In genomic region chr9:129665008-129665771, GRCh38 we compare ENCODE assay signal across 9 cellular contexts. TPM values are rescaled to one million over a fixed set of nuclear protein-coding genes. Genes with fewer than 3 reads are reported as not detected.
A peak's percentile ranks its signal among the peaks of the same experiment; 100 is the strongest.
DNase-seq lines count a peak whose midpoint lies in the region; ATAC-seq and TF ChIP-seq lines count a peak whose summit lies in the region.
"Had no signal": no experiment of that assay in that cellular context is flagged by ENCODE, and none has a peak within 500 bp of the region (broad histone marks: within the 10 kb centered on the region; RNA-seq: fewer than 3 reads in every experiment).

PRRX2 (plus strand) TSS chr9:129665647; CDS start chr9:129665868, 221 bp downstream.

- 0 to 1% (median 0%) methylated on average over 48 to 60 of the region's 60 CpGs for WGBS in heart left ventricle, 4 donors

- H3K4me3 ChIP-seq in heart left ventricle = peak within 1 kb of the TSS in 11 of 12 donors; percentile 16 to 56 (median 45)
- H3K4me3 ChIP-seq in skin epidermis = peak within 1 kb of the TSS; percentile 30 to 57 (median 42)

- no peaks in the 10 kb centered on the region for H3K36me3 ChIP-seq in heart left ventricle

- peaks cover 3 to 39% (median 16%) of the 10 kb centered on the region in 9 donors for H3K27me3 ChIP-seq in heart left ventricle

- no peak for TF ChIP-seq POLR2A in heart left ventricle (IDR thresholded peaks at IDR 0.05)

- no peaks in the 10 kb centered on the region for H3K9me3 Mint-ChIP-seq in activated T-cell treated with anti-CD3 and anti-CD28 coated beads, Interleukin-2, amount 50 U/mL, for 24 hours

- no peaks in the 10 kb centered on the region for H3K36me3 Mint-ChIP-seq in activated T-cell treated with anti-CD3 and anti-CD28 coated beads, Interleukin-2, amount 50 U/mL, for 24 hours (ENCODE audit: low read depth)

- ATAC-seq in heart left ventricle = peak in 3 of 4 donors; percentile 36 to 73 (median 44)
- ATAC-seq in HG03521 (IDR thresholded peaks at IDR 0.05; ENCODE audit: unreplicated experiment) = no peak

- H3K4me1 Mint-ChIP-seq in activated T-cell treated with anti-CD3 and anti-CD28 coated beads, Interleukin-2, amount 50 U/mL, for 24 hours (ENCODE audit: low read depth) = peaks cover 7% of the 10 kb centered on the region

- H3K27ac ChIP-seq in heart left ventricle = no peak within 1 kb of the TSS
- H3K27ac ChIP-seq in skin epidermis = peak within 1 kb of the TSS in 18 of 21 experiments; percentile 11 to 87 (median 63)
- H3K27ac ChIP-seq: 22Rv1 had no signal

- H3K27me3 Mint-ChIP-seq in activated T-cell treated with anti-CD3 and anti-CD28 coated beads, Interleukin-2, amount 50 U/mL, for 24 hours = peaks cover 35% of the 10 kb centered on the region

- H3K9me3 ChIP-seq in heart left ventricle = no peaks in the 10 kb centered on the region

- H3K4me1 ChIP-seq in heart left ventricle = peaks cover 0 to 19% (median 1%) of the 10 kb centered on the region in 12 donors

- no peak within 1 kb of the TSS for H3K27ac Mint-ChIP-seq in activated T-cell treated with anti-CD3 and anti-CD28 coated beads, Interleukin-2, amount 50 U/mL, for 24 hours

- peak within 1 kb of the TSS; percentile 55 for H3K4me3 Mint-ChIP-seq in activated T-cell treated with anti-CD3 and anti-CD28 coated beads, Interleukin-2, amount 50 U/mL, for 24 hours

- intact Hi-C loops in heart left ventricle (cut with DNase I) = no loop called here

- TF ChIP-seq CTCF in heart left ventricle (IDR thresholded peaks at IDR 0.05) = no peak

- DNase-seq in DMS 273 (lab: John Stamatoyannopoulos, UW; ENCODE audit: unreplicated experiment) (peak; percentile 67), DMS 273 treated with DMSO at 0.1 percent for 48 hours (lab: John Stamatoyannopoulos, UW) (no peak), heart left ventricle (peak in 3 of 5 donors; percentile 27 to 41 (median 39)), cerebellar nuclear complex (lab: John Stamatoyannopoulos, UW) (no peak), NCI-H2029 (lab: John Stamatoyannopoulos, UW) (no peak)
- DNase-seq in activated T-cell treated with anti-CD3 and anti-CD28 coated beads, Interleukin-2, amount 50 U/mL, for 24 hours = peak; percentile 57

RNA-seq across cellular contexts. Expression of gene PRRX2, which starts in this region (rescaled TPM):
- 1 to 10 TPM in 3 of 9 donors, under 1 TPM in 5, not detected in 1; 0.22 to 1.5 (median 0.84) TPM for total RNA-seq in heart left ventricle
- polyA plus RNA-seq in heart left ventricle = under 1 TPM; 0.65 to 0.83 TPM

Comparison
In these comparisons a context has a peak if more than half of its experiments do, and no peak if none do; other contexts are left out.
1. DNase-seq: peak in DMS 273 (single experiment), activated T-cell treated with anti-CD3 and anti-CD28 coated beads, Interleukin-2, amount 50 U/mL, for 24 hours (single experiment) and heart left ventricle (3 of 5); none in DMS 273 treated with DMSO at 0.1 percent for 48 hours (single experiment), cerebellar nuclear complex (0 of 2) and NCI-H2029 (single experiment).
2. H3K27ac ChIP-seq: peak in skin epidermis (18 of 21); none in heart left ventricle (0 of 12).